ENCODE assay signal across 8 cellular contexts in genomic region chr5:146048994-146049703, GRCh38. TPM values are rescaled to one million over a fixed set of nuclear protein-coding genes. Genes with fewer than 3 reads are reported as not detected.
DNase-seq lines count a peak whose midpoint lies in the region; ATAC-seq, FAIRE-seq and TF ChIP-seq lines count a peak whose summit lies in the region.

No MANE protein-coding gene starts in this region.

- intact Hi-C loops in A673 (cut with micrococcal nuclease; ENCODE audit: unreplicated experiment), result loop anchor here (1.0 to 5.0 kb wide), 4 partner anchors 47 to 1847 kb away; partner anchors contain the start of gene PRELID2

- no peak for ATAC-seq in GM18519 (IDR thresholded peaks at IDR 0.05; ENCODE audit: low FRiP score, unreplicated experiment)

- no TSS peak for BruUV-seq in A673 (replicated peaks; lab: Mats Ljungman, UMichigan)

- no peak for FAIRE-seq in frontal cortex (lab: Jason Lieb, UNC)

- no peaks in the 10 kb centered on the region for H3K9me3 ChIP-seq in A673 (ENCODE audit: low read depth, low read length, poor library complexity, severe bottlenecking)

- POLR2A ChIA-PET in A673 (lab: Charles Lee; ENCODE audit: low non-redundant PET), result interaction anchor here (0.6 kb wide), 2 partner anchors 48 to 112 kb away, joined by 4 to 5 read pairs; no protein-coding TSS in a partner anchor

- no peaks in the 10 kb centered on the region for H3K27me3 ChIP-seq in A673 (replicated peaks; ENCODE audit: insufficient read depth, low read depth, low read length, poor library complexity)

- H3K4me3 ChIP-seq in A673 (ENCODE audit: low read depth, low read length, poor library complexity, severe bottlenecking) (no peak overlapping the region), GM12864 (ENCODE audit: low read depth, low read length) (no peak overlapping the region)

- DNase-seq in A673 (ENCODE audit: low spot score) (peak; percentile 91), GM12864 (ENCODE audit: low read depth) (no peak), NCI-H146 treated with DMSO at 0.1 percent for 48 hours (lab: John Stamatoyannopoulos, UW; ENCODE audit: unreplicated experiment) (peak; percentile 11), T1000 (lab: John Stamatoyannopoulos, UW) (peak; percentile 36), frontal cortex (ENCODE audit: low spot score in 2 of 2) (peak; percentile 21 to 53), pons (ENCODE audit: low spot score) (peak; percentile 74)
- no peak for DNase-seq in activated effector memory CD4-positive, alpha-beta T cell treated with Interleukin-2 at 50 U/mL for 16 hours

- CTCF ChIA-PET in A673 (lab: Charles Lee), result no interaction called here

- peak overlapping the region; percentile 64 for H3K27ac ChIP-seq in A673 (ENCODE audit: low read depth, low read length, poor library complexity, severe bottlenecking)

- no peaks in the 10 kb centered on the region for H3K36me3 ChIP-seq in A673 (ENCODE audit: insufficient read depth, low read length, poor library complexity, severe bottlenecking)

- peak; percentile 79 for TF ChIP-seq CTCF in A673 (conservative IDR thresholded peaks at IDR 0.05; ENCODE audit: low read depth, low read length)
- TF ChIP-seq CTCF in GM12864 (IDR thresholded peaks at IDR 0.05; ENCODE audit: low read depth, low read length, missing control alignments), result peak; percentile 62

- peaks cover 34% of the 10 kb centered on the region for H3K4me1 ChIP-seq in A673 (ENCODE audit: insufficient read depth, low read length, poor library complexity, severe bottlenecking)

RNA-seq across cellular contexts. Expression of gene PLAC8L1, which starts 56.2 kb away (rescaled TPM):
- 1.9 and 2.7 TPM in 2 replicates for total RNA-seq in A673 (2021)
- 0.82 TPM for total RNA-seq in frontal cortex

Comparison
In these comparisons a context has a peak if more than half of its experiments do, and no peak if none do; other contexts are left out.
1. DNase-seq: peak in A673 (single experiment), NCI-H146 treated with DMSO at 0.1 percent for 48 hours (single experiment), T1000 (single experiment), frontal cortex (2 of 2) and pons (single experiment); none in GM12864 (single experiment) and activated effector memory CD4-positive, alpha-beta T cell treated with Interleukin-2 at 50 U/mL for 16 hours (single experiment).